In genomic region chr17:76239538-76240274, GRCh38 we compare ENCODE assay signal across 8 cellular contexts. TPM values are rescaled to one million over a fixed set of nuclear protein-coding genes. Genes with fewer than 3 reads are reported as not detected.
DNase-seq lines count a peak whose midpoint lies in the region; ATAC-seq, FAIRE-seq and TF ChIP-seq lines count a peak whose summit lies in the region.

No MANE protein-coding gene starts in this region.

- no peaks in the 10 kb centered on the region for H3K27me3 Mint-ChIP-seq in CD4-positive, alpha-beta memory T cell

- intact Hi-C loops in CD4-positive, alpha-beta memory T cell (cut with micrococcal nuclease), result loop anchor here (5.0 kb wide), 1 partner anchor 42 kb away; no protein-coding TSS in a partner anchor

- H3K4me1 Mint-ChIP-seq in CD4-positive, alpha-beta memory T cell, result peaks cover 22 to 68% (median 43%) of the 10 kb centered on the region in 4 donors

- peaks cover 46% of the 10 kb centered on the region for H3K4me1 ChIP-seq in CD4-positive, alpha-beta memory T cell (ENCODE audit: insufficient read depth, low read length)
- H3K4me1 ChIP-seq in stomach smooth muscle (ENCODE audit: control insufficient read depth, insufficient read depth, low read length), result peaks cover 15% of the 10 kb centered on the region

- H3K36me3 Mint-ChIP-seq in CD4-positive, alpha-beta memory T cell, result peaks cover 3% of the 10 kb centered on the region in 2 donors

- H3K27me3 ChIP-seq in CD4-positive, alpha-beta memory T cell (ENCODE audit: insufficient read depth, low read length), result no peaks in the 10 kb centered on the region
- no peaks in the 10 kb centered on the region for H3K27me3 ChIP-seq in stomach smooth muscle (ENCODE audit: control insufficient read depth in 1 of 2, insufficient read depth in 2 of 2, low read length in 2 of 2)

- H3K4me3 ChIP-seq in CD4-positive, alpha-beta memory T cell (ENCODE audit: low read length in 2 of 2), result peak overlapping the region in 1 of 2 donors; percentile 39
- peak overlapping the region; percentile 41 to 70 for H3K4me3 ChIP-seq in stomach smooth muscle (ENCODE audit: low read length in 2 of 2)

- CTCF ChIA-PET in CD4-positive, alpha-beta memory T cell (lab: Charles Lee; ENCODE audit: partially characterized antibody), result no interaction called here

- peak; percentile 8 for ATAC-seq in HG02642 (IDR thresholded peaks at IDR 0.05; ENCODE audit: poor library complexity, unreplicated experiment)

- H3K9me3 ChIP-seq in CD4-positive, alpha-beta memory T cell (ENCODE audit: control insufficient read depth in 1 of 2, low read length in 2 of 2), result no peaks in the 10 kb centered on the region
- H3K9me3 ChIP-seq in stomach smooth muscle (ENCODE audit: control insufficient read depth in 2 of 2, low read length in 2 of 2), result no peaks in the 10 kb centered on the region

- H3K27ac Mint-ChIP-seq in CD4-positive, alpha-beta memory T cell, result peak overlapping the region; percentile 51 to 95 (median 83)

- peak overlapping the region; percentile 50 for H3K27ac ChIP-seq in CD4-positive, alpha-beta memory T cell (ENCODE audit: low read depth, low read length)
- H3K27ac ChIP-seq in stomach smooth muscle (ENCODE audit: low read length), result no peak overlapping the region

- no peak for FAIRE-seq in GM12891 (lab: Jason Lieb, UNC)

- peak overlapping the region; percentile 85 to 93 (median 90) for H3K4me3 Mint-ChIP-seq in CD4-positive, alpha-beta memory T cell

- TF ChIP-seq POLR2A in GM12891 (IDR thresholded peaks at IDR 0.05; ENCODE audit: low read depth, low read length), result no peak

- H3K9me3 Mint-ChIP-seq in CD4-positive, alpha-beta memory T cell, result peaks cover 0 to 4% (median 0%) of the 10 kb centered on the region in 8 donors

- no peak for DNase-seq in CD4-positive, alpha-beta memory T cell
- DNase-seq in activated naive CD4-positive, alpha-beta T cell treated with anti-CD3 and anti-CD28 coated beads, Interleukin-2, amount 50 U/mL, for 16 hours, result peak; percentile 21
- DNase-seq in iPS-NIHi7 (ENCODE audit: extremely low spot score) (peak; percentile 25), NCI-H2081 (lab: John Stamatoyannopoulos, UW) (no peak), GM12891 (ENCODE audit: insufficient read length, low spot score) (no peak), Kasumi-1 (lab: John Stamatoyannopoulos, UW) (no peak)

- peak overlapping the region; percentile 21 to 55 for H3K9ac ChIP-seq in stomach smooth muscle (ENCODE audit: low read length in 2 of 2)

- POLR2A ChIA-PET in CD4-positive, alpha-beta memory T cell (lab: Charles Lee; ENCODE audit: partially characterized antibody), result interaction anchor here (0.8 to 19.8 kb wide), 10 partner anchors 11 to 50 kb away, joined by 3 to 620 read pairs (median 13); partner anchors contain the start of gene UBALD2

- no peaks in the 10 kb centered on the region for H3K36me3 ChIP-seq in CD4-positive, alpha-beta memory T cell (ENCODE audit: insufficient read depth, low read length)
- no peaks in the 10 kb centered on the region for H3K36me3 ChIP-seq in stomach smooth muscle (ENCODE audit: control insufficient read depth in 2 of 2, insufficient read depth in 2 of 2, low read length in 2 of 2)

TF ChIP-seq in GM12891, 5 proteins besides CTCF, POLR2A, EP300 and RAD21:
- TF ChIP-seq POU2F2 (IDR thresholded peaks at IDR 0.05; ENCODE audit: low read depth, low read length) (no peak), POLR2AphosphoS5 (IDR thresholded peaks at IDR 0.05; ENCODE audit: low read depth, low read length) (no peak), TAF1 (IDR thresholded peaks at IDR 0.05; ENCODE audit: low read depth, low read length) (no peak), SPI1 (IDR thresholded peaks at IDR 0.05; ENCODE audit: low read depth, low read length) (no peak), PAX5 (IDR thresholded peaks at IDR 0.05; ENCODE audit: insufficient read depth, low read length, severe bottlenecking) (no peak)

RNA-seq across cellular contexts. Expression of gene RNF157, which starts 0.6 kb away (rescaled TPM):
- 10 to 100 TPM; 19.5 to 22.5 TPM for total RNA-seq in CD4-positive, alpha-beta memory T cell
- 10 to 100 TPM in 1 of 2 donors, 1 to 10 TPM in 1; 4.0 to 20.5 TPM for polyA plus RNA-seq in CD4-positive, alpha-beta memory T cell
- 0.47 TPM for polyA plus RNA-seq in GM12891 (2012; ENCODE audit: low read depth, missing spikeins)

RNA-seq across cellular contexts. Expression of gene UBALD2, which starts 25.4 kb away (rescaled TPM):
- 100 to 1,000 TPM; 101 to 103 TPM for total RNA-seq in CD4-positive, alpha-beta memory T cell
- polyA plus RNA-seq in CD4-positive, alpha-beta memory T cell, result 10 to 100 TPM in 1 of 2 donors, 1 to 10 TPM in 1; 6.2 to 11.1 TPM
- 86.1 TPM for polyA plus RNA-seq in GM12891 (2012; ENCODE audit: low read depth, missing spikeins)

Comparison
In these comparisons a context has a peak if more than half of its experiments do, and no peak if none do; other contexts are left out.
1. DNase-seq: peak in activated naive CD4-positive, alpha-beta T cell treated with anti-CD3 and anti-CD28 coated beads, Interleukin-2, amount 50 U/mL, for 16 hours (single experiment) and iPS-NIHi7 (single experiment); none in CD4-positive, alpha-beta memory T cell (0 of 5), NCI-H2081 (0 of 2), GM12891 (single experiment) and Kasumi-1 (0 of 2).